ENCODE assay signal across 19 cellular contexts in the genomic region with DNA sequence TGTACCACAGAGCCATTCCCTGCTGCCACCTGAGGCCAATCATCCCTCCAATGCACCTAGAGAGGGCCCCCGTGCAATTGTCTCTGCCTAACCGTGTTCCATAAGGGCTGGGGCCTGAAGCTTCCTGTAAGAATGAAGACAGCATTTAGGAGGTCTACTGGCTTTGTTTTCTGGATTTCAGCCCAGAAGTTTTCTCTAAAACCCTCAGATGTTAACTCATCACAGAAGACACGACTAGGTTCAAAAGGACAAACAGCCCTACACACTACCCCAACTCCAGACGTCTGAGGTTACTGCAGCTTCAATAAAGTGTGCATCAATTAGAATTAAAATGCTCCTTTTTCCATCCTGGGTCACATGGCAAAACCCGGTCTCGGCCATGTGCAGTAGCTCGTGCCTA.
"Had no signal": no experiment of that assay in that cellular context is flagged by ENCODE, and none has a peak within 500 bp of the region (broad histone marks: within the 10 kb centered on the region; RNA-seq: fewer than 3 reads in every experiment).

No MANE protein-coding gene starts in this region.

- H3K27ac Mint-ChIP-seq: natural killer cell; stimulated activated naive CD8-positive, alpha-beta T cell treated with anti-CD3 and anti-CD28 coated beads, Interleukin-15, Interleukin-2, amounts not matched to agents 100 ng/mL and 50 ng/mL, for 24 hours had no signal

- DNase-seq: activated CD4-positive, CD25-positive, alpha-beta regulatory T cell treated with anti-CD3 and anti-CD28 coated beads, Interleukin-2, amount 50 U/mL, for 72 hours; activated CD8-positive, alpha-beta memory T cell treated with anti-CD3 and anti-CD28 coated beads for 24 hours; activated CD8-positive, alpha-beta memory T cell treated with anti-CD3 and anti-CD28 coated beads, Interleukin-2, amount 50 U/mL, for 48 hours; activated effector memory CD4-positive, alpha-beta T cell treated with Interleukin-2 at 50 U/mL for 16 hours; activated naive CD4-positive, alpha-beta T cell treated with anti-CD3 and anti-CD28 coated beads, Interleukin-2, amount 50 U/mL, for 16 hours; activated T-cell treated with anti-CD3 and anti-CD28 coated beads, Interleukin-2, amount 50 U/mL, for 48 hours; left cardiac atrium; mesenchymal stem cell; natural killer cell; nucleus accumbens; stimulated activated CD4-positive, alpha-beta T cell treated with anti-CD3 and anti-CD28 coated beads, Interleukin-12 subunit alpha, Interleukin-12 subunit beta, amount 100 ng/mL, for 4 hours; stimulated activated CD4-positive, alpha-beta T cell treated with anti-CD3 and anti-CD28 coated beads, Interleukin-2, amount 100 ng/mL, for 24 hours; trophoblast cell had no signal

- H3K4me3 Mint-ChIP-seq: central memory CD8-positive, alpha-beta T cell; natural killer cell; stimulated activated naive CD8-positive, alpha-beta T cell treated with anti-CD3 and anti-CD28 coated beads, Interleukin-15, Interleukin-2, amounts not matched to agents 100 ng/mL and 50 ng/mL, for 24 hours had no signal

- H3K9me3 ChIP-seq: ascending aorta, vagina had no signal

- H3K36me3 Mint-ChIP-seq: natural killer cell had no signal

- ATAC-seq: left cardiac atrium, natural killer cell had no signal

- H3K4me3 ChIP-seq: ascending aorta, coronary artery, hepatocyte, vagina had no signal

- H3K4me1 Mint-ChIP-seq: central memory CD8-positive, alpha-beta T cell had no signal

- H3K36me3 ChIP-seq: ascending aorta, vagina had no signal

- H3K4me1 ChIP-seq: ascending aorta, vagina had no signal

- H3K9me3 Mint-ChIP-seq: central memory CD8-positive, alpha-beta T cell; natural killer cell; stimulated activated naive CD8-positive, alpha-beta T cell treated with anti-CD3 and anti-CD28 coated beads, Interleukin-15, Interleukin-2, amounts not matched to agents 100 ng/mL and 50 ng/mL, for 24 hours had no signal
